10 cellular contexts compared by ENCODE assay signal in the genomic region with DNA sequence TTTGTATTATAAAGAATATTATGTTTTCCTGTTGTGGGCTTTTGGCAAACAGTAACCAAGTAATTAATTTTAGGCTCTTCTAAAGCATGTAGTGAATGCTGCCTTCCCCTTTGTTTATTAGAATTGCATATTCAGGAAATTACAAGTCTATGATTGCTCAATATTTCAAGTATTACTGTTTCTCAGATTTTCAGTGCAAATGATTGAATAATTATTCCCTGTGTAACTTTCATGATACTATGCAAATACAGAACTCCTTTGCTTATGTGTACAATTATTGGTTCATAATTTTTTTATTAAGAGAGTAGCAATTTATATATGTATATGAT.
DNase-seq lines count a peak whose midpoint lies in the region; ATAC-seq and TF ChIP-seq lines count a peak whose summit lies in the region.
"Had no signal": no experiment of that assay in that cellular context is flagged by ENCODE, and none has a peak within 500 bp of the region (broad histone marks: within the 10 kb centered on the region; RNA-seq: fewer than 3 reads in every experiment).

No MANE protein-coding gene starts in this region.

- no peaks in the 10 kb centered on the region for H3K27me3 ChIP-seq in A673 (replicated peaks; ENCODE audit: insufficient read depth, low read depth, low read length, poor library complexity)
- no peaks in the 10 kb centered on the region for H3K27me3 ChIP-seq in Panc1 (ENCODE audit: control insufficient read depth, insufficient read depth, low read length)
- no peaks in the 10 kb centered on the region for H3K27me3 ChIP-seq in osteoblast (ENCODE audit: insufficient read depth, low read length)
- H3K27me3 ChIP-seq: Peyer's patch had no signal

- no peaks in the 10 kb centered on the region for H3K9me3 ChIP-seq in A673 (ENCODE audit: low read depth, low read length, poor library complexity, severe bottlenecking)
- peaks cover 12% of the 10 kb centered on the region; the same call in 1 of the 2 replicates for H3K9me3 ChIP-seq in Panc1 (ENCODE audit: control insufficient read depth, insufficient read depth, low read depth, low read length)
- no peaks in the 10 kb centered on the region for H3K9me3 ChIP-seq in osteoblast (ENCODE audit: low read depth, low read length)
- H3K9me3 ChIP-seq: Peyer's patch had no signal

- no TSS peak for BruUV-seq in A673 (replicated peaks; lab: Mats Ljungman, UMichigan)
- no TSS peak for BruUV-seq in Panc1 (replicated peaks; lab: Mats Ljungman, UMichigan)

- CTCF ChIA-PET in A673 (lab: Charles Lee) (interaction anchor here (0.5 to 1.0 kb wide), 2 partner anchors 13 to 20 kb away, joined by 4 to 9 read pairs; no protein-coding TSS in a partner anchor), Panc1 (lab: Charles Lee) (interaction anchor here (0.9 kb wide), 1 partner anchor 19 kb away, joined by 3 read pairs; no protein-coding TSS in a partner anchor)

- no peak overlapping the region for H2AFZ ChIP-seq in osteoblast (ENCODE audit: low read length)

- H3K79me2 ChIP-seq in osteoblast (ENCODE audit: insufficient read depth, low read length) = no peaks in the 10 kb centered on the region

- no peaks in the 10 kb centered on the region for H3K36me3 ChIP-seq in A673 (ENCODE audit: insufficient read depth, low read length, poor library complexity, severe bottlenecking)
- no peaks in the 10 kb centered on the region for H3K36me3 ChIP-seq in Panc1 (ENCODE audit: control insufficient read depth, insufficient read depth, low read length)
- no peaks in the 10 kb centered on the region for H3K36me3 ChIP-seq in osteoblast (ENCODE audit: insufficient read depth, low read length)
- H3K36me3 ChIP-seq: Peyer's patch had no signal

- H3K4me2 ChIP-seq in osteoblast (ENCODE audit: insufficient read depth, low read length) = peak overlapping the region; percentile 68

- ATAC-seq in Panc1 = no peak

- TF ChIP-seq CTCF in A673 (conservative IDR thresholded peaks at IDR 0.05; ENCODE audit: low read depth, low read length) (no peak), Panc1 (IDR thresholded peaks at IDR 0.05) (no peak), osteoblast (IDR thresholded peaks at IDR 0.05; ENCODE audit: extremely low read depth, low read depth, low read length) (no peak)

- intact Hi-C loops in A673 (cut with micrococcal nuclease; ENCODE audit: unreplicated experiment) = no loop called here
- intact Hi-C loops in Panc1 (cut with micrococcal nuclease; ENCODE audit: unreplicated experiment) = no loop called here

- DNase-seq in A673 (ENCODE audit: low spot score) (no peak), Panc1 (ENCODE audit: low read depth, low spot score) (no peak), fibroblast of gingiva (ENCODE audit: low read depth) (peak; percentile 65), osteoblast (ENCODE audit: insufficient read length, low spot score, missing footprints) (no peak), NCI-H1436 (lab: John Stamatoyannopoulos, UW) (no peak), NCI-H2196 (lab: John Stamatoyannopoulos, UW; ENCODE audit: unreplicated experiment) (no peak)
- DNase-seq in central memory CD4-positive, alpha-beta T cell = no peak
- DNase-seq in activated effector memory CD4-positive, alpha-beta T cell treated with Interleukin-2 at 50 U/mL for 16 hours = no peak
- DNase-seq: NCI-H1694 treated with DMSO at 0.1 percent for 48 hours, Peyer's patch had no signal

- H4K20me1 ChIP-seq in osteoblast (ENCODE audit: insufficient read depth, low read length) = no peaks in the 10 kb centered on the region

- in situ Hi-C loops in Panc1 (cut with HindIII; ENCODE audit: low pct_unique_long_range_greater_than_20kb, low sequenced_read_pairs) = loop anchor here (25.0 kb wide), 1 partner anchor 514 kb away; no protein-coding TSS in a partner anchor

- H3K4me1 ChIP-seq in A673 (ENCODE audit: insufficient read depth, low read length, poor library complexity, severe bottlenecking) (peaks cover 60% of the 10 kb centered on the region), Panc1 (ENCODE audit: control insufficient read depth, insufficient read depth, low read length) (peaks cover 49% of the 10 kb centered on the region), osteoblast (ENCODE audit: insufficient read depth, low read length) (peaks cover 40% of the 10 kb centered on the region)

- H3K27ac ChIP-seq in A673 (ENCODE audit: low read depth, low read length, poor library complexity, severe bottlenecking) = peak overlapping the region; percentile 95
- peak overlapping the region; percentile 84 for H3K27ac ChIP-seq in Panc1 (ENCODE audit: low read length)
- H3K27ac ChIP-seq in osteoblast (ENCODE audit: low read depth, low read length) = peak overlapping the region; percentile 93

- no peak overlapping the region for H3K4me3 ChIP-seq in A673 (ENCODE audit: low read depth, low read length, poor library complexity, severe bottlenecking)
- H3K4me3 ChIP-seq in Panc1 (ENCODE audit: low read depth in 2 of 2, low read length in 2 of 2) = no peak overlapping the region
- H3K4me3 ChIP-seq in osteoblast (ENCODE audit: insufficient read depth, low read length) = no peak overlapping the region
- H3K4me3 ChIP-seq: Peyer's patch had no signal

- POLR2A ChIA-PET in A673 (lab: Charles Lee; ENCODE audit: low non-redundant PET) (interaction anchor here (0.6 kb wide), 1 partner anchor 10 kb away, joined by 4 read pairs; no protein-coding TSS in a partner anchor), Panc1 (lab: Charles Lee) (interaction anchor here (0.7 to 1.0 kb wide), 2 partner anchors 11 to 16 kb away, joined by 3 to 4 read pairs; no protein-coding TSS in a partner anchor)
